In the genomic region with DNA sequence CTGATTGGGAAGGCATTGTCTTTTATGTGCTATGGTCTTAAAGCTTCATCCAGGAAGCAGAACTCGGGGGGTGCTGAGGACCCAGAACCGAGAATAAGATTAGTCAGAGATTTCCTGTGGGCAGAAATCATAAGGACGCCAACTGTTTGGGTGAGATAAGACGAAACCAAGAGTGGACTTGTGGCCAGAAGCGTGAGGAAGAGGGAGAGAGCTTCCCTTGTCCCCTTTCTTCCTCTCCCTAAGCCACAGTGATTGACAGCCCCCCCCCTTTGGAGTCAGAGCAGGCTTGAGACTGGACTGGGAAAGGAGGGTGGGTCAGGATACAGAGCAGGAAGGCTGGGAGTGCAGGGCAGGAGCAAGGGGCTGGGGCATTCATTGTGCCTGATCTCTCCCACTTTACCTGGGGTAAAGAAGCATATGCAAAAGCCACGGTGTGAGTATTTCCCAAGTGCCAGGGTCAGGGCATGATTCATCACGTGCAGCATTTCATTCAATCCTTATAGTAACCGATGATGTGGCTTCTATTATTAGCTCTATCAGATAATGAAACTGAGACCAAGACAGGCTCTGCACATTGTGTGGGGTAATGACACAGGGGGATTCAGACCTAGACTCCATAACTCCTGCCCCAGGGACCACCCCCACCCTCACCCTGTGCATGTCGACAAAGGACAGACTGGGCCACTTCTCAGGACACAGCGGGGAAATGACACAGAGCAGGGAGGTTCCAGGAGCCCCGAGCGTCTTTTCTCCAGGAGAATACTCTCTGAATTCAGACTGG, we compare ENCODE assay signal across 8 cellular contexts. TPM values are rescaled to one million over a fixed set of nuclear protein-coding genes. Genes with fewer than 3 reads are reported as not detected.
A peak's percentile ranks its signal among the peaks of the same experiment; 100 is the strongest.
DNase-seq lines count a peak whose midpoint lies in the region; ATAC-seq, FAIRE-seq and TF ChIP-seq lines count a peak whose summit lies in the region.

No MANE protein-coding gene starts in this region.

- peaks cover 23 to 42% of the 10 kb centered on the region in 2 experiments for H3K27me3 ChIP-seq in K562 (ENCODE audit: control insufficient read depth in 2 of 2, insufficient read depth in 2 of 2, low read length in 2 of 2)
- H3K27me3 ChIP-seq in CD4-positive, alpha-beta T cell (ENCODE audit: control insufficient read depth, insufficient read depth, low read length), result no peaks in the 10 kb centered on the region

- H3K9me1 ChIP-seq in K562 (ENCODE audit: control insufficient read depth, insufficient read depth, low read length), result peaks cover 3% of the 10 kb centered on the region

- no peaks in the 10 kb centered on the region for H3K36me3 ChIP-seq in K562 (ENCODE audit: control insufficient read depth, insufficient read depth, low read length)

- H2AFZ ChIP-seq in K562 (ENCODE audit: low read depth, low read length), result no peak overlapping the region

- H3K4me1 ChIP-seq in K562 (replicated peaks in 1 of 2; ENCODE audit: control insufficient read depth in 2 of 2, insufficient read depth in 2 of 2, low read length in 2 of 2), result no peaks in the 10 kb centered on the region; a peak in 1 of 5 replicates

- H3K9me3 Mint-ChIP-seq in activated CD4-positive, alpha-beta T cell treated with anti-CD3 and anti-CD28 coated beads, Interleukin-2, amount 10 ng/mL, durations not matched to agents 24 days and 14 days, result no peaks in the 10 kb centered on the region
- no peaks in the 10 kb centered on the region for H3K9me3 Mint-ChIP-seq in CD4-positive, alpha-beta T cell

- H3K27ac ChIP-seq in K562 (ENCODE audit: extremely low read depth, low read depth, low read length), result no peak overlapping the region
- H3K27ac ChIP-seq in CD4-positive, alpha-beta T cell (ENCODE audit: low read depth, low read length), result no peak overlapping the region

- FAIRE-seq in K562 (lab: Jason Lieb, UNC) (no peak), frontal cortex (lab: Jason Lieb, UNC) (no peak)

- TF ChIP-seq POLR2A in K562 (conservative IDR thresholded peaks at IDR 0.05), result no peak

- no peak overlapping the region for H3K4me2 ChIP-seq in K562 (ENCODE audit: insufficient read depth, low read length)

- peaks cover 2% of the 10 kb centered on the region for H3K27me3 Mint-ChIP-seq in activated CD4-positive, alpha-beta T cell treated with anti-CD3 and anti-CD28 coated beads, Interleukin-2, amount 10 ng/mL, durations not matched to agents 24 days and 14 days
- H3K27me3 Mint-ChIP-seq in CD4-positive, alpha-beta T cell, result peaks cover 21% of the 10 kb centered on the region

- no peaks in the 10 kb centered on the region for H3K36me3 Mint-ChIP-seq in activated CD4-positive, alpha-beta T cell treated with anti-CD3 and anti-CD28 coated beads, Interleukin-2, amount 10 ng/mL, durations not matched to agents 24 days and 14 days (ENCODE audit: low read depth)
- H3K36me3 Mint-ChIP-seq in CD4-positive, alpha-beta T cell (ENCODE audit: low read depth), result no peaks in the 10 kb centered on the region

- POLR2A ChIA-PET in K562 (lab: Yijun Ruan, JAX), result no interaction called here
- POLR2A ChIA-PET in CD4-positive, alpha-beta T cell (lab: Charles Lee), result no interaction called here

- H3K4me1 Mint-ChIP-seq in activated CD4-positive, alpha-beta T cell treated with anti-CD3 and anti-CD28 coated beads, Interleukin-2, amount 10 ng/mL, durations not matched to agents 24 days and 14 days, result peaks cover 44% of the 10 kb centered on the region
- H3K4me1 Mint-ChIP-seq in CD4-positive, alpha-beta T cell (ENCODE audit: low read depth), result no peaks in the 10 kb centered on the region

- BruUV-seq in K562 (replicated peaks; lab: Mats Ljungman, UMichigan), result no TSS peak

- no peak for DNase-seq in activated CD4-positive, alpha-beta T cell treated with anti-CD3 and anti-CD28 coated beads, Interleukin-2, amount 10 ng/mL, durations not matched to agents 24 days and 14 days
- DNase-seq in activated CD4-positive, alpha-beta T cell treated with anti-CD3 and anti-CD28 coated beads, Interleukin-2, amount 50 U/mL, for 1 hour, result no peak
- no peak for DNase-seq in K562 (ENCODE audit: extremely low read depth in 1 of 4, low spot score in 3 of 4)
- peak; percentile 38 for DNase-seq in renal cortical epithelial cell (ENCODE audit: low read depth)
- DNase-seq in CD4-positive, alpha-beta T cell, result no peak
- DNase-seq in frontal cortex (ENCODE audit: low spot score in 2 of 2), result no peak

- H3K9ac ChIP-seq in K562 (ENCODE audit: insufficient read depth in 1 of 2, low read depth in 2 of 2, low read length in 2 of 2), result no peak overlapping the region

- no peaks in the 10 kb centered on the region for H3K9me3 ChIP-seq in K562 (replicated peaks; ENCODE audit: control insufficient read depth, insufficient read depth, low read depth, low read length)
- no peaks in the 10 kb centered on the region for H3K9me3 ChIP-seq in CD4-positive, alpha-beta T cell (ENCODE audit: control insufficient read depth, low read length)

- H3K79me2 ChIP-seq in K562 (ENCODE audit: control insufficient read depth, insufficient read depth, low read length), result no peaks in the 10 kb centered on the region

- no peaks in the 10 kb centered on the region for H4K20me1 ChIP-seq in K562 (replicated peaks; ENCODE audit: control insufficient read depth, insufficient read depth, low read length)

- no peak overlapping the region for H3K4me3 ChIP-seq in K562

- ATAC-seq in HG03565 (IDR thresholded peaks at IDR 0.05; ENCODE audit: unreplicated experiment) (peak; percentile 54), K562 (no peak), GM18867 (IDR thresholded peaks at IDR 0.05; ENCODE audit: unreplicated experiment) (no peak)
- ATAC-seq in CD4-positive, alpha-beta T cell (ENCODE audit: poor library complexity), result no peak

- intact Hi-C loops in activated CD4-positive, alpha-beta T cell treated with anti-CD3 and anti-CD28 coated beads, Interleukin-2, amount 10 ng/mL, durations not matched to agents 24 days and 14 days (cut with micrococcal nuclease), result loop anchor here (2.0 kb wide), 1 partner anchor 20 kb away; no protein-coding TSS in a partner anchor
- intact Hi-C loops in K562 (cut with micrococcal nuclease), result no loop called here
- intact Hi-C loops in CD4-positive, alpha-beta T cell (cut with DNase I, micrococcal nuclease), result no loop called here

- CTCF ChIA-PET in K562 (lab: Yijun Ruan, JAX; ENCODE audit: low intra/inter-chr PET ratio), result no interaction called here
- CTCF ChIA-PET in CD4-positive, alpha-beta T cell (lab: Charles Lee), result no interaction called here

- in situ Hi-C loops in K562 (cut with MboI), result no loop called here

- TF ChIP-seq CTCF in K562 (IDR thresholded peaks at IDR 0.05 in 2 of 3, conservative IDR thresholded peaks at IDR 0.05 in 1 of 3; ENCODE audit: insufficient read depth in 2 of 3, low read depth in 1 of 3, low read length in 3 of 3), result no peak
- no peak for TF ChIP-seq CTCF in CD4-positive, alpha-beta T cell (IDR thresholded peaks at IDR 0.05)

- H3K4me3 Mint-ChIP-seq in activated CD4-positive, alpha-beta T cell treated with anti-CD3 and anti-CD28 coated beads, Interleukin-2, amount 10 ng/mL, durations not matched to agents 24 days and 14 days, result peak overlapping the region; percentile 27
- no peak overlapping the region for H3K4me3 Mint-ChIP-seq in CD4-positive, alpha-beta T cell

- WGBS in K562 (ENCODE audit: insufficient coverage, low coverage, missing lambda C conversion rate), result 2% methylated on average over 12 of the region's 12 CpGs

- TF ChIP-seq EP300 in K562 (IDR thresholded peaks at IDR 0.05; ENCODE audit: low read length), result 0 out of 2 replicates have a peak, but pooled peaks have one; percentile 11

- TF ChIP-seq RAD21 in K562 (CRISPR knock-in tag; conservative IDR thresholded peaks at IDR 0.05 in 1 of 2, IDR thresholded peaks at IDR 0.05 in 1 of 2), result no peak

- no peak overlapping the region for H3K27ac Mint-ChIP-seq in activated CD4-positive, alpha-beta T cell treated with anti-CD3 and anti-CD28 coated beads, Interleukin-2, amount 10 ng/mL, durations not matched to agents 24 days and 14 days
- H3K27ac Mint-ChIP-seq in CD4-positive, alpha-beta T cell, result no peak overlapping the region

RNA-seq across cellular contexts. Expression of a gene that starts 3.0 kb away (rescaled TPM):
- 3.0 and 3.3 TPM in 2 replicates for total RNA-seq in activated CD4-positive, alpha-beta T cell treated with anti-CD3 and anti-CD28 coated beads, Interleukin-2, amount 10 ng/mL, durations not matched to agents 24 days and 14 days
- total RNA-seq in K562 (2011; cell fraction: chromatin; rRNA removed; ENCODE audit: low replicate concordance), result not detected in 2 replicates
- not detected in 2 replicates for total RNA-seq in K562 (2011; cell fraction: nucleolus; rRNA removed)
- total RNA-seq in K562 (2011; cell fraction: nucleoplasm; rRNA removed), result not detected in 2 replicates
- not detected in 2 replicates for total RNA-seq in K562 (2014; rRNA removed)
- total RNA-seq in K562 (2014; rRNA removed; fragmentation: Illumina TruSeq; extraction: Trizol), result not detected in 2 replicates
- total RNA-seq in K562 (2015; rRNA removed; fragmentation: Illumina TruSeq; extraction: Trizol), result not detected in 2 replicates
- not detected in 2 replicates for total RNA-seq in K562 (2021)
- 0.13 TPM in 1 of 2 replicates, not detected in the other for polyA plus RNA-seq in K562 (2011; rRNA removed)
- 0.12 TPM in 1 of 2 replicates, not detected in the other for polyA plus RNA-seq in K562 (2011; cell fraction: cytosol; rRNA removed)
- not detected in 2 replicates for polyA plus RNA-seq in K562 (2011; cell fraction: nucleus; rRNA removed)
- polyA plus RNA-seq in K562 (2012), result 0.13 and 0.26 TPM in 2 replicates
- polyA plus RNA-seq in K562 (2014; fragmentation: Illumina TruSeq; extraction: Trizol), result not detected in 2 replicates
- polyA plus RNA-seq in K562 (2014; fragmentation: Nextera tagmentation; extraction: Ambion mirVana), result not detected
- not detected in 2 replicates for polyA plus RNA-seq in K562 (2014; rRNA removed)
- not detected in 2 replicates for polyA minus RNA-seq in K562 (2011; rRNA and poly(A)+ RNA removed)
- not detected in 2 replicates for polyA minus RNA-seq in K562 (2011; cell fraction: cytosol; rRNA and poly(A)+ RNA removed)
- not detected in 2 replicates for polyA minus RNA-seq in K562 (2011; cell fraction: nucleus; rRNA and poly(A)+ RNA removed)
- 1.6 TPM in 1 of 2 replicates, not detected in the other for total RNA-seq in renal cortical epithelial cell
- under 1 TPM; 0.31 to 0.58 TPM for total RNA-seq in CD4-positive, alpha-beta T cell
- total RNA-seq in frontal cortex, result not detected

RNA-seq across cellular contexts. Expression of a gene that starts 49.4 kb away (rescaled TPM):
- total RNA-seq in activated CD4-positive, alpha-beta T cell treated with anti-CD3 and anti-CD28 coated beads, Interleukin-2, amount 10 ng/mL, durations not matched to agents 24 days and 14 days, result 268 and 278 TPM in 2 replicates
- 52.4 and 98.0 TPM in 2 replicates for total RNA-seq in K562 (2011; cell fraction: chromatin; rRNA removed; ENCODE audit: low replicate concordance)
- total RNA-seq in K562 (2011; cell fraction: nucleolus; rRNA removed), result 58.9 and 60.3 TPM in 2 replicates
- total RNA-seq in K562 (2011; cell fraction: nucleoplasm; rRNA removed), result 44.1 and 62.2 TPM in 2 replicates
- total RNA-seq in K562 (2014; rRNA removed), result 41.0 and 47.0 TPM in 2 replicates
- 13.0 and 14.8 TPM in 2 replicates for total RNA-seq in K562 (2014; rRNA removed; fragmentation: Illumina TruSeq; extraction: Trizol)
- total RNA-seq in K562 (2015; rRNA removed; fragmentation: Illumina TruSeq; extraction: Trizol), result 20.8 and 21.7 TPM in 2 replicates
- 48.3 and 54.0 TPM in 2 replicates for total RNA-seq in K562 (2021)
- polyA plus RNA-seq in K562 (2011; rRNA removed), result 11.0 and 14.5 TPM in 2 replicates
- 8.8 and 13.1 TPM in 2 replicates for polyA plus RNA-seq in K562 (2011; cell fraction: cytosol; rRNA removed)
- polyA plus RNA-seq in K562 (2011; cell fraction: nucleus; rRNA removed), result 63.6 and 113 TPM in 2 replicates
- 23.7 and 33.6 TPM in 2 replicates for polyA plus RNA-seq in K562 (2012)
- 28.4 and 32.1 TPM in 2 replicates for polyA plus RNA-seq in K562 (2014; fragmentation: Illumina TruSeq; extraction: Trizol)
- polyA plus RNA-seq in K562 (2014; fragmentation: Nextera tagmentation; extraction: Ambion mirVana), result under 1 TPM; 0.46 to 0.52 TPM
- polyA plus RNA-seq in K562 (2014; rRNA removed), result 27.4 and 30.3 TPM in 2 replicates
- polyA minus RNA-seq in K562 (2011; rRNA and poly(A)+ RNA removed), result 12.7 and 15.8 TPM in 2 replicates
- 12.8 and 14.9 TPM in 2 replicates for polyA minus RNA-seq in K562 (2011; cell fraction: cytosol; rRNA and poly(A)+ RNA removed)
- polyA minus RNA-seq in K562 (2011; cell fraction: nucleus; rRNA and poly(A)+ RNA removed), result 35.9 and 36.1 TPM in 2 replicates
- 13.5 and 28.7 TPM in 2 replicates for total RNA-seq in renal cortical epithelial cell
- total RNA-seq in CD4-positive, alpha-beta T cell, result 100 to 1,000 TPM in 1 of 2 experiments, 10 to 100 TPM in 1; 96.5 to 101 TPM
- total RNA-seq in frontal cortex, result 3.3 TPM

RNA-seq across cellular contexts. Expression of a gene that starts 56.6 kb away (rescaled TPM):
- not detected in 2 replicates for total RNA-seq in activated CD4-positive, alpha-beta T cell treated with anti-CD3 and anti-CD28 coated beads, Interleukin-2, amount 10 ng/mL, durations not matched to agents 24 days and 14 days
- total RNA-seq in K562 (2011; cell fraction: chromatin; rRNA removed; ENCODE audit: low replicate concordance), result not detected in 2 replicates
- total RNA-seq in K562 (2011; cell fraction: nucleolus; rRNA removed), result not detected in 2 replicates
- not detected in 2 replicates for total RNA-seq in K562 (2011; cell fraction: nucleoplasm; rRNA removed)
- total RNA-seq in K562 (2014; rRNA removed) (not detected in 2 replicates), K562 (2014; rRNA removed; fragmentation: Illumina TruSeq; extraction: Trizol) (not detected in 2 replicates), K562 (2015; rRNA removed; fragmentation: Illumina TruSeq; extraction: Trizol) (not detected in 2 replicates), K562 (2021) (not detected in 2 replicates), renal cortical epithelial cell (not detected in 2 replicates), frontal cortex (not detected)
- polyA plus RNA-seq in K562 (2011; rRNA removed) (not detected in 2 replicates), K562 (2014; fragmentation: Illumina TruSeq; extraction: Trizol) (not detected in 2 replicates), K562 (2014; fragmentation: Nextera tagmentation; extraction: Ambion mirVana) (not detected), K562 (2014; rRNA removed) (not detected in 2 replicates)
- polyA plus RNA-seq in K562 (2011; cell fraction: cytosol; rRNA removed), result not detected in 2 replicates
- polyA plus RNA-seq in K562 (2011; cell fraction: nucleus; rRNA removed), result not detected in 2 replicates
- polyA plus RNA-seq in K562 (2012), result not detected in 2 replicates
- polyA minus RNA-seq in K562 (2011; rRNA and poly(A)+ RNA removed), result not detected in 2 replicates
- not detected in 2 replicates for polyA minus RNA-seq in K562 (2011; cell fraction: cytosol; rRNA and poly(A)+ RNA removed)
- not detected in 2 replicates for polyA minus RNA-seq in K562 (2011; cell fraction: nucleus; rRNA and poly(A)+ RNA removed)
- total RNA-seq in CD4-positive, alpha-beta T cell, result not detected
